12 cellular contexts compared by ENCODE assay signal in the genomic region with DNA sequence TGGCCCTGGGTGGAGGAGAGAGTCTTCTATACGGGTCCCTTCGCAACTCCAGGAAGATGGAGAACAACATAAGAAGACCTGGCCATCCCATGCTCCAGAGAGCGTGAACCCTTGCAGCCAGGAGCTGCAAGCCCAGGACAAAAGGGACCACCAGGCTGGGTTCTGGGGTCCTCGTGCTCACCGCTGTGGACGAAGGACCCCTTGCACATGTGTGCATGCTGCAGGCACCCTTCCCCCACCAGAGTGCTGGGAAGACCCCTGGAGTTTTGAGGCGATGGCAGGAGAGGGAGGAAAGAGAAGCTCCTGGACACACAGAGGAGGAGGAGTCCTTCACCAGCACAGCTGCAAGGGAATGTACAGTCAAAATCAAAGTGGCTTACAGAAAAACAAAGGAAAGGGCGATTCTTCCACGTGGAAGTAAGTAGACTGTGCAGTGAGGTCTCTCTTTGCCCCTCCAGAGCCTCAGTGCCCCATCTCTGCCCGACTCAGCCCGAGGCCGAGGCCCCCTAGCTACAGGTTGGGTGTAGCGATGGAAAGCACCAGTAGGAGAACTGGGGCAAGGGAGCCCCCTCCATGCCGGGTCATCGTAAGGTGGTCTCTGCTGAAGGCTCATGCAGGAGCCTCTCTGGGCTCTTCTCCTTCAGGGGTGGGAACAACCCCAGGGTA. TPM values are rescaled to one million over a fixed set of nuclear protein-coding genes. Genes with fewer than 3 reads are reported as not detected.
DNase-seq lines count a peak whose midpoint lies in the region; ATAC-seq, FAIRE-seq and TF ChIP-seq lines count a peak whose summit lies in the region.
"Had no signal": no experiment of that assay in that cellular context is flagged by ENCODE, and none has a peak within 500 bp of the region (broad histone marks: within the 10 kb centered on the region; RNA-seq: fewer than 3 reads in every experiment).

No MANE protein-coding gene starts in this region.

- H3K14ac ChIP-seq in H1 (ENCODE audit: insufficient read length): peak overlapping the region; percentile 37

- no peaks in the 10 kb centered on the region for H3K36me3 ChIP-seq in DND-41 (ENCODE audit: insufficient read depth, low read length)
- H3K36me3 ChIP-seq in H1 (ENCODE audit: control insufficient read depth in 2 of 4, insufficient read depth in 4 of 4, low read length in 3 of 4): no peaks in the 10 kb centered on the region
- H3K36me3 ChIP-seq in neural progenitor cell: no peaks in the 10 kb centered on the region

- peak overlapping the region; percentile 31 for H4K5ac ChIP-seq in H1 (ENCODE audit: insufficient read length, low read depth, low read length)

- peak; percentile 22 for TF ChIP-seq CTCF in DND-41 (IDR thresholded peaks at IDR 0.05; ENCODE audit: borderline replicate concordance, extremely low read depth, low read length, poor library complexity, severe bottlenecking)
- TF ChIP-seq CTCF in H1 (IDR thresholded peaks at IDR 0.05; ENCODE audit: control extremely low read depth in 1 of 3, insufficient read depth in 1 of 3, low read depth in 1 of 3, low read length in 3 of 3): peak; percentile 53 to 65 (median 58)
- peak; percentile 35 for TF ChIP-seq CTCF in neural progenitor cell (IDR thresholded peaks at IDR 0.05)
- no peak for TF ChIP-seq CTCF in omental fat pad (IDR thresholded peaks at IDR 0.05)

- H3K56ac ChIP-seq in H1 (replicated peaks; ENCODE audit: insufficient read length, low read depth, low read length): no peak overlapping the region

- peak overlapping the region; percentile 76; the same call in 1 of the 2 replicates for H2AK5ac ChIP-seq in H1 (ENCODE audit: low read depth, low read length)

- peaks cover 37% of the 10 kb centered on the region for H3F3A ChIP-seq in neural progenitor cell (ENCODE audit: low read depth)

- H3K9me3 ChIP-seq in DND-41 (ENCODE audit: insufficient read depth, low read length, severe bottlenecking) (no peaks in the 10 kb centered on the region), H1 (ENCODE audit: insufficient read depth in 2 of 2, low read depth in 1 of 2, low read length in 1 of 2) (no peaks in the 10 kb centered on the region), neural progenitor cell (ENCODE audit: low read depth) (no peaks in the 10 kb centered on the region)

- peak; percentile 10 to 54; a peak in 2 of 4 replicates for TF ChIP-seq RAD21 in H1 (IDR thresholded peaks at IDR 0.05 in 1 of 2, conservative IDR thresholded peaks at IDR 0.05 in 1 of 2; ENCODE audit: low read depth in 2 of 2, low read length in 2 of 2)

- FAIRE-seq in H1 (lab: Jason Lieb, UNC) (peak; percentile 42), H54 (lab: Jason Lieb, UNC) (no peak)
- FAIRE-seq: small intestine had no signal

- H3K4me3 ChIP-seq in DND-41 (ENCODE audit: low read depth in 1 of 2, low read length in 2 of 2): no peak overlapping the region
- peak overlapping the region; percentile 15 for H3K4me3 ChIP-seq in Jurkat, Clone E6-1 (ENCODE audit: low read length)
- H3K4me3 ChIP-seq in H1 (ENCODE audit: extremely low read depth in 1 of 4, insufficient read depth in 2 of 4, low read depth in 3 of 4, low read length in 4 of 4): peak overlapping the region; percentile 21 to 51 (median 40); a peak in 7 of 8 replicates
- peak overlapping the region; percentile 14 for H3K4me3 ChIP-seq in neural progenitor cell

- H3K4me1 ChIP-seq in DND-41 (ENCODE audit: insufficient read depth, low read length): no peaks in the 10 kb centered on the region
- H3K4me1 ChIP-seq in H1 (replicated peaks in 1 of 4; ENCODE audit: control insufficient read depth in 3 of 4, insufficient read depth in 4 of 4, low read length in 3 of 4): peaks cover 9 to 30% (median 16%) of the 10 kb centered on the region in 4 experiments
- H3K4me1 ChIP-seq in neural progenitor cell: peaks cover 46% of the 10 kb centered on the region

- no peak for TF ChIP-seq EP300 in H1 (IDR thresholded peaks at IDR 0.05; ENCODE audit: borderline replicate concordance in 1 of 2, low read depth in 2 of 2, low read length in 2 of 2)

- no peak overlapping the region for H2AFZ ChIP-seq in DND-41 (ENCODE audit: low read depth, low read length)
- H2AFZ ChIP-seq in H1 (ENCODE audit: low read length): peak overlapping the region; percentile 66; the same call in 1 of the 2 replicates
- H2AFZ ChIP-seq in neural progenitor cell (replicated peaks): peak overlapping the region; percentile 46

- no peak for DNase-seq in DND-41
- no peak for DNase-seq in Jurkat, Clone E6-1 (ENCODE audit: low read depth, low spot score)
- no peak for DNase-seq in H1 (ENCODE audit: low read depth in 1 of 2, low spot score in 2 of 2)
- DNase-seq in neural progenitor cell (ENCODE audit: low spot score): no peak
- DNase-seq in amniotic stem cell (lab: John Stamatoyannopoulos, UW): no peak
- DNase-seq in H54 (ENCODE audit: insufficient read length, low spot score): no peak
- no peak for DNase-seq in omental fat pad (ENCODE audit: low spot score)
- DNase-seq: NCI-H2171 treated with DMSO at 0.1 percent for 48 hours, small intestine, T1000 had no signal

- ATAC-seq in DND-41 (ENCODE audit: insufficient read depth, low read depth): no peak
- no peak for ATAC-seq in omental fat pad (ENCODE audit: low FRiP score)
- no peak for ATAC-seq in HG03159 (IDR thresholded peaks at IDR 0.05; ENCODE audit: unreplicated experiment)

- H2BK120ac ChIP-seq in H1 (replicated peaks; ENCODE audit: low read depth, low read length): peak overlapping the region; percentile 19

- peak overlapping the region; percentile 83 for H2BK15ac ChIP-seq in H1 (ENCODE audit: low read length)

- H4K91ac ChIP-seq in H1 (replicated peaks; ENCODE audit: insufficient read length, low read length): peak overlapping the region; percentile 78

- peaks cover 4% of the 10 kb centered on the region; the same call in 1 of the 2 replicates for H3K23me2 ChIP-seq in H1 (ENCODE audit: low read depth, low read length)

- peak overlapping the region; percentile 96; the same call in 1 of the 2 replicates for H2BK12ac ChIP-seq in H1 (ENCODE audit: low read depth, low read length)

- 54% methylated on average over 15 of the region's 15 CpGs; no CpG with 5 or more reads in 1 of the 2 experiments for WGBS in H1 (ENCODE audit: extremely low coverage in 1 of 2, insufficient coverage in 1 of 2, insufficient read length in 1 of 2, insufficient replicate concordance in 2 of 2, low coverage in 1 of 2, low lambda C conversion rate in 2 of 2, missing lambda C conversion rate in 1 of 2), 2 experiments

- H3K9ac ChIP-seq in DND-41 (ENCODE audit: low read depth, low read length): no peak overlapping the region
- H3K9ac ChIP-seq in H1 (replicated peaks in 1 of 4; ENCODE audit: extremely low read depth in 1 of 4, low read depth in 3 of 4, low read length in 3 of 4): peak overlapping the region in 2 of 4 experiments; percentile 9 to 23; a peak in 3 of 7 replicates
- H3K9ac ChIP-seq in neural progenitor cell: no peak overlapping the region

- peak overlapping the region; percentile 97; the same call in 1 of the 2 replicates for H2BK20ac ChIP-seq in H1 (ENCODE audit: low read length)

- no peaks in the 10 kb centered on the region for H3K36me3 Mint-ChIP-seq in neural progenitor cell

- POLR2A ChIA-PET in H1 (lab: Charles Lee; ENCODE audit: partially characterized antibody): interaction anchor here (1.0 to 1.6 kb wide), 5 partner anchors 10 to 143 kb away, joined by 3 to 5 read pairs (median 3); no protein-coding TSS in a partner anchor

- H3K9me3 Mint-ChIP-seq in neural progenitor cell: no peaks in the 10 kb centered on the region

- no peaks in the 10 kb centered on the region for H3K79me1 ChIP-seq in H1 (ENCODE audit: low read depth, low read length)

- H3K27ac ChIP-seq in DND-41 (ENCODE audit: low read length) (no peak overlapping the region), H1 (ENCODE audit: low read depth, low read length) (no peak overlapping the region), neural progenitor cell (no peak overlapping the region)
- H3K27ac ChIP-seq: C4-2B had no signal

- H3K27me3 Mint-ChIP-seq in neural progenitor cell (ENCODE audit: insufficient read depth, low read depth): peaks cover 3% of the 10 kb centered on the region

- peak overlapping the region; percentile 90; the same call in 1 of the 2 replicates for H2BK5ac ChIP-seq in H1 (ENCODE audit: low read depth, low read length)

- no peak overlapping the region for H3K23ac ChIP-seq in H1 (ENCODE audit: insufficient read length)

- no peak overlapping the region for H3K4me3 Mint-ChIP-seq in neural progenitor cell

- no peak overlapping the region for H3K27ac Mint-ChIP-seq in neural progenitor cell

- H3K4me1 Mint-ChIP-seq in neural progenitor cell: peaks cover 46% of the 10 kb centered on the region

- H3K18ac ChIP-seq in H1 (ENCODE audit: extremely low read depth, low read length): peak overlapping the region; percentile 81

- TF ChIP-seq POLR2A in H1 (IDR thresholded peaks at IDR 0.05; ENCODE audit: control extremely low read depth in 1 of 2, low read depth in 2 of 2, low read length in 2 of 2) (no peak; a peak in 1 of 3 replicates), H54 (IDR thresholded peaks at IDR 0.05; ENCODE audit: low read depth, low read length) (no peak)

- H3K4ac ChIP-seq in H1 (replicated peaks; ENCODE audit: insufficient read length, low read depth, low read length): peak overlapping the region; percentile 82

- H3K27me3 ChIP-seq in DND-41 (ENCODE audit: insufficient read depth, low read length, poor library complexity): peaks cover 12% of the 10 kb centered on the region
- no peaks in the 10 kb centered on the region for H3K27me3 ChIP-seq in H1 (replicated peaks in 1 of 4; ENCODE audit: control insufficient read depth in 3 of 4, extremely low read depth in 1 of 4, insufficient read depth in 3 of 4, low read length in 3 of 4)
- no peaks in the 10 kb centered on the region for H3K27me3 ChIP-seq in neural progenitor cell

- H4K20me1 ChIP-seq in DND-41 (ENCODE audit: insufficient read depth, low read length): peaks cover 12% of the 10 kb centered on the region
- no peaks in the 10 kb centered on the region for H4K20me1 ChIP-seq in H1 (replicated peaks in 1 of 2; ENCODE audit: control insufficient read depth in 1 of 2, insufficient read depth in 2 of 2, low read length in 2 of 2)
- no peaks in the 10 kb centered on the region for H4K20me1 ChIP-seq in neural progenitor cell (ENCODE audit: low read depth)

- H4K8ac ChIP-seq in H1 (ENCODE audit: extremely low read depth, insufficient read depth, low read length): peak overlapping the region; percentile 72; the same call in 1 of the 2 replicates

- no peak overlapping the region for H3K4me2 ChIP-seq in DND-41 (ENCODE audit: insufficient read depth, low read length)
- H3K4me2 ChIP-seq in H1 (ENCODE audit: insufficient read depth in 1 of 2, low read depth in 2 of 2, low read length in 2 of 2): peak overlapping the region; percentile 64 to 80
- peak overlapping the region; percentile 67 for H3K4me2 ChIP-seq in neural progenitor cell

- no peaks in the 10 kb centered on the region for H3K79me2 ChIP-seq in DND-41 (ENCODE audit: insufficient read depth, low read length)
- H3K79me2 ChIP-seq in H1 (ENCODE audit: control insufficient read depth in 1 of 2, insufficient read depth in 2 of 2, low read length in 2 of 2): no peaks in the 10 kb centered on the region
- no peaks in the 10 kb centered on the region for H3K79me2 ChIP-seq in neural progenitor cell (ENCODE audit: low read depth)

- CTCF ChIA-PET in H1 (lab: Charles Lee; ENCODE audit: partially characterized antibody): interaction anchor here (0.6 to 1.9 kb wide), 18 partner anchors 8 to 698 kb away, joined by 3 to 12 read pairs (median 4); no protein-coding TSS in a partner anchor

RNA-seq across cellular contexts. Expression of gene PIMREG, which starts 51.3 kb away (rescaled TPM):
- polyA plus RNA-seq in Jurkat, Clone E6-1 (2012; ENCODE audit: insufficient read depth, insufficient read length): 42.8 TPM
- 133 and 143 TPM in 2 replicates for total RNA-seq in H1 (2021; fragmentation: NEBNext Ultra II Directional; extraction: Animal tissue kit (Norgen Biotek cat#: 25700))
- polyA plus RNA-seq in H1 (2011; rRNA removed): 126 and 148 TPM in 2 replicates
- 154 TPM for polyA plus RNA-seq in H1 (2011; cell fraction: cytosol; rRNA removed)
- 223 TPM for polyA plus RNA-seq in H1 (2011; cell fraction: nucleus; rRNA removed)
- polyA plus RNA-seq in H1 (2012, experiment 1 of 2): 83.9 to 119 TPM (median 107 TPM) in 4 replicates
- polyA plus RNA-seq in H1 (2012, experiment 2 of 2): 116 TPM
- polyA plus RNA-seq in H1 (2013, experiment 1 of 2): 64.4 TPM
- 62.7 TPM for polyA plus RNA-seq in H1 (2013, experiment 2 of 2)
- polyA minus RNA-seq in H1 (2011; rRNA and poly(A)+ RNA removed): 55.3 and 66.3 TPM in 2 replicates
- 56.3 TPM for polyA minus RNA-seq in H1 (2011; cell fraction: cytosol; rRNA and poly(A)+ RNA removed)
- 68.8 TPM for polyA minus RNA-seq in H1 (2011; cell fraction: nucleus; rRNA and poly(A)+ RNA removed)
- 71.3 and 151 TPM in 2 replicates for total RNA-seq in neural progenitor cell (ENCODE audit: low replicate concordance)
- total RNA-seq in omental fat pad: 1 to 10 TPM in 1 of 4 donors, under 1 TPM in 1, not detected in 2; 0.47 to 1.2 TPM

Comparison
In these comparisons a context has a peak if more than half of its experiments do, and no peak if none do; other contexts are left out.
1. H3K4me3 ChIP-seq: peak in Jurkat, Clone E6-1 (single experiment), H1 (4 of 4) and neural progenitor cell (single experiment); none in DND-41 (0 of 2).
2. CTCF ChIP-seq: peak in DND-41 (single experiment), H1 (3 of 3) and neural progenitor cell (single experiment); none in omental fat pad (0 of 3).
3. RNA of gene PIMREG, which starts 51.3 kb away (total RNA-seq): 133 to 143 TPM in H1 and 71.3 to 151 TPM in neural progenitor cell; 0.47 to 1.2 TPM in omental fat pad; every median in the first group is over 10 times any median in the second.